22 cellular contexts compared by ENCODE assay signal in the genomic region with DNA sequence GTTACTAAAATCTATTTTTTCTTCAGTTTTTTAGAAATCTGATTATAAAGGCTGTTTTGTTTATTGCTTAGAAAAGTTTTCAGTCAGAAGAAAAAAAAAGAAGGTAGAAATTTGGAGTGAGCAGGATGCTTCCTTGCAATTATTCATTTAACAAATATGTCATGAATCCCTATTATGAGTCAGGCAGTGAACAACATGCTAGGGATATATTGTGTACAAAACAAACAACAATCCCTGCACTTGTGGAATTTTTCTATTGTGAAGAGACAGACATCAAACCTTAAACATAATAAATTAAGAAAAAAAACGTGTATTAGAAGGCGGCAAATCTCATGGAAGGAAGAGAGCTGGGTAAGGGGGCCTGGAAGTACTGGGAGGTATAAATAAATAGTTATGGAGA.
DNase-seq lines count a peak whose midpoint lies in the region; ATAC-seq, FAIRE-seq and TF ChIP-seq lines count a peak whose summit lies in the region.
"Had no signal": no experiment of that assay in that cellular context is flagged by ENCODE, and none has a peak within 500 bp of the region (broad histone marks: within the 10 kb centered on the region; RNA-seq: fewer than 3 reads in every experiment).

No MANE protein-coding gene starts in this region.

- no peak overlapping the region for H3K4me3 Mint-ChIP-seq in stimulated activated memory B cell treated with anti-CD40 and anti-IgM and Interleukin-4, amounts not matched to agents 10 μg/mL and 1 μg/mL and 100 μg/mL, for 72 hours
- no peak overlapping the region for H3K4me3 Mint-ChIP-seq in activated T-cell treated with anti-CD3 and anti-CD28 coated beads, Interleukin-2, amount 50 U/mL, for 4 hours
- H3K4me3 Mint-ChIP-seq: effector memory CD8-positive, alpha-beta T cell; natural killer cell; stimulated activated naive CD8-positive, alpha-beta T cell treated with anti-CD3 and anti-CD28 coated beads, Interleukin-15, Interleukin-2, amounts not matched to agents 100 ng/mL and 50 ng/mL, for 24 hours had no signal

- no peak overlapping the region for H2AFZ ChIP-seq in mesenchymal stem cell (ENCODE audit: low read depth, low read length)

- no peaks in the 10 kb centered on the region for H3K27me3 Mint-ChIP-seq in stimulated activated memory B cell treated with anti-CD40 and anti-IgM and Interleukin-4, amounts not matched to agents 10 μg/mL and 1 μg/mL and 100 μg/mL, for 72 hours
- no peaks in the 10 kb centered on the region for H3K27me3 Mint-ChIP-seq in activated T-cell treated with anti-CD3 and anti-CD28 coated beads, Interleukin-2, amount 50 U/mL, for 4 hours (ENCODE audit: low read depth)
- H3K27me3 Mint-ChIP-seq: effector memory CD8-positive, alpha-beta T cell; stimulated activated naive CD8-positive, alpha-beta T cell treated with anti-CD3 and anti-CD28 coated beads, Interleukin-15, Interleukin-2, amounts not matched to agents 100 ng/mL and 50 ng/mL, for 24 hours had no signal

- H3K4me2 ChIP-seq in mesenchymal stem cell (ENCODE audit: low read length, poor library complexity, severe bottlenecking): no peak overlapping the region

- H3K36me3 Mint-ChIP-seq in stimulated activated memory B cell treated with anti-CD40 and anti-IgM and Interleukin-4, amounts not matched to agents 10 μg/mL and 1 μg/mL and 100 μg/mL, for 72 hours: no peaks in the 10 kb centered on the region
- no peaks in the 10 kb centered on the region for H3K36me3 Mint-ChIP-seq in activated T-cell treated with anti-CD3 and anti-CD28 coated beads, Interleukin-2, amount 50 U/mL, for 4 hours (ENCODE audit: insufficient read depth)
- H3K36me3 Mint-ChIP-seq: natural killer cell had no signal

- no peak overlapping the region for H3K18ac ChIP-seq in mesenchymal stem cell (ENCODE audit: low read depth in 1 of 2, low read length in 2 of 2)

- H3K9me3 Mint-ChIP-seq in stimulated activated memory B cell treated with anti-CD40 and anti-IgM and Interleukin-4, amounts not matched to agents 10 μg/mL and 1 μg/mL and 100 μg/mL, for 72 hours: peaks cover 4% of the 10 kb centered on the region
- H3K9me3 Mint-ChIP-seq in activated T-cell treated with anti-CD3 and anti-CD28 coated beads, Interleukin-2, amount 50 U/mL, for 4 hours: peaks cover 3% of the 10 kb centered on the region
- H3K9me3 Mint-ChIP-seq: stimulated activated naive CD8-positive, alpha-beta T cell treated with anti-CD3 and anti-CD28 coated beads, Interleukin-15, Interleukin-2, amounts not matched to agents 100 ng/mL and 50 ng/mL, for 24 hours had no signal

- no peak overlapping the region for H4K91ac ChIP-seq in mesenchymal stem cell (ENCODE audit: low read length)

- no peak for TF ChIP-seq CTCF in bronchial epithelial cell (IDR thresholded peaks at IDR 0.05; ENCODE audit: insufficient read depth, low read length, severe bottlenecking)

- H3K4me3 ChIP-seq in bronchial epithelial cell (ENCODE audit: low read depth, low read length) (no peak overlapping the region), mesenchymal stem cell (ENCODE audit: insufficient read depth in 1 of 2, low read depth in 1 of 2, low read length in 2 of 2) (no peak overlapping the region)
- H3K4me3 ChIP-seq: transverse colon had no signal

- ATAC-seq in stimulated activated memory B cell treated with anti-CD40 and anti-IgM and Interleukin-4, amounts not matched to agents 10 μg/mL and 1 μg/mL and 100 μg/mL, for 72 hours: no peak
- no peak for ATAC-seq in activated T-cell treated with anti-CD3 and anti-CD28 coated beads, Interleukin-2, amount 50 U/mL, for 4 hours
- ATAC-seq: effector memory CD8-positive, alpha-beta T cell; HCT116; natural killer cell had no signal

- no peak overlapping the region for H2AK5ac ChIP-seq in mesenchymal stem cell (ENCODE audit: low read length, severe bottlenecking)

- no peak overlapping the region for H3K23ac ChIP-seq in mesenchymal stem cell (ENCODE audit: low read length in 2 of 2)

- no peak overlapping the region for H2BK120ac ChIP-seq in mesenchymal stem cell (ENCODE audit: low read depth, low read length)

- H3K14ac ChIP-seq in mesenchymal stem cell (ENCODE audit: low read length in 2 of 2): no peak overlapping the region

- FAIRE-seq in bronchial epithelial cell (lab: Jason Lieb, UNC): no peak
- FAIRE-seq: frontal cortex had no signal

- whole genome bisulfite sequencing in mesenchymal stem cell: 47% methylated on average over 2 of the region's 2 CpGs

- H3K9ac ChIP-seq in mesenchymal stem cell (ENCODE audit: low read length): no peak overlapping the region

- no peak overlapping the region for H3K4ac ChIP-seq in mesenchymal stem cell (ENCODE audit: low read depth in 1 of 2, low read length in 2 of 2)

- H3K4me1 Mint-ChIP-seq in stimulated activated memory B cell treated with anti-CD40 and anti-IgM and Interleukin-4, amounts not matched to agents 10 μg/mL and 1 μg/mL and 100 μg/mL, for 72 hours: no peaks in the 10 kb centered on the region
- H3K4me1 Mint-ChIP-seq in activated T-cell treated with anti-CD3 and anti-CD28 coated beads, Interleukin-2, amount 50 U/mL, for 4 hours (ENCODE audit: low read depth): no peaks in the 10 kb centered on the region
- H3K4me1 Mint-ChIP-seq: natural killer cell had no signal

- no peaks in the 10 kb centered on the region for H3K9me3 ChIP-seq in mesenchymal stem cell (ENCODE audit: control insufficient read depth, low read length)
- H3K9me3 ChIP-seq: transverse colon had no signal

- H2BK15ac ChIP-seq in mesenchymal stem cell (ENCODE audit: low read depth, poor library complexity, severe bottlenecking): no peak overlapping the region

- H4K8ac ChIP-seq in mesenchymal stem cell (ENCODE audit: low read length): no peak overlapping the region

- no peaks in the 10 kb centered on the region for H3K79me1 ChIP-seq in mesenchymal stem cell (replicated peaks; ENCODE audit: low read length, poor library complexity, severe bottlenecking)

- H3K36me3 ChIP-seq in bronchial epithelial cell (ENCODE audit: control insufficient read depth, insufficient read depth, low read length) (no peaks in the 10 kb centered on the region), mesenchymal stem cell (ENCODE audit: control insufficient read depth in 1 of 2, insufficient read depth in 2 of 2, low read depth in 1 of 2, low read length in 2 of 2) (no peaks in the 10 kb centered on the region)
- H3K36me3 ChIP-seq: transverse colon had no signal

- H3K4me1 ChIP-seq in mesenchymal stem cell (ENCODE audit: control insufficient read depth, insufficient read depth, low read depth, low read length): no peaks in the 10 kb centered on the region
- H3K4me1 ChIP-seq: transverse colon had no signal

- no peak overlapping the region for H3K27ac ChIP-seq in mesenchymal stem cell (ENCODE audit: low read length, poor library complexity, severe bottlenecking)
- H3K27ac ChIP-seq: transverse colon had no signal

- H2BK12ac ChIP-seq in mesenchymal stem cell (ENCODE audit: low read length in 2 of 2): no peak overlapping the region

- H3K27me3 ChIP-seq in bronchial epithelial cell (ENCODE audit: control insufficient read depth, insufficient read depth, low read length) (no peaks in the 10 kb centered on the region), mesenchymal stem cell (ENCODE audit: control insufficient read depth in 1 of 2, insufficient read depth in 1 of 2, low read length in 2 of 2) (no peaks in the 10 kb centered on the region)
- H3K27me3 ChIP-seq: transverse colon had no signal

- no peak overlapping the region for H2BK5ac ChIP-seq in mesenchymal stem cell (ENCODE audit: low read depth, low read length, poor library complexity, severe bottlenecking)

- no peak overlapping the region for H3K27ac Mint-ChIP-seq in stimulated activated memory B cell treated with anti-CD40 and anti-IgM and Interleukin-4, amounts not matched to agents 10 μg/mL and 1 μg/mL and 100 μg/mL, for 72 hours
- H3K27ac Mint-ChIP-seq: effector memory CD8-positive, alpha-beta T cell; natural killer cell; stimulated activated naive CD8-positive, alpha-beta T cell treated with anti-CD3 and anti-CD28 coated beads, Interleukin-15, Interleukin-2, amounts not matched to agents 100 ng/mL and 50 ng/mL, for 24 hours had no signal

- DNase-seq in EL (peak; percentile 70), M059J (ENCODE audit: low read depth) (peak; percentile 77), bronchial epithelial cell (ENCODE audit: low read depth) (peak; percentile 91), kidney glomerular epithelial cell (lab: John Stamatoyannopoulos, UW) (peak; percentile 22), mesenchymal stem cell (no peak), T-helper 1 cell (no peak)
- no peak for DNase-seq in activated T-cell treated with anti-CD3 and anti-CD28 coated beads, Interleukin-2, amount 50 U/mL, for 4 hours
- DNase-seq: activated CD4-positive, alpha-beta T cell treated with anti-CD3 and anti-CD28 coated beads, Interleukin-2, amount 50 U/mL, for 1 hour; activated gamma-delta T cell; amygdala; effector memory CD8-positive, alpha-beta T cell; IMR-90; mesendoderm; natural killer cell; NCI-H2029; NK-92 treated with Interleukin-12 subunit alpha and Interleukin-12 subunit beta, amount 100 ng/mL, for 24 hours; stimulated activated CD4-positive, alpha-beta T cell treated with anti-CD3 and anti-CD28 coated beads, Interleukin-2, amount 100 ng/mL, for 24 hours; transverse colon had no signal

Comparison
In these comparisons a context has a peak if more than half of its experiments do, and no peak if none do; other contexts are left out.
1. DNase-seq: peak in EL (single experiment), M059J (single experiment), bronchial epithelial cell (single experiment) and kidney glomerular epithelial cell (single experiment); none in mesenchymal stem cell (single experiment), activated T-cell treated with anti-CD3 and anti-CD28 coated beads, Interleukin-2, amount 50 U/mL, for 4 hours (single experiment) and T-helper 1 cell (0 of 5).